9 cellular contexts compared by ENCODE assay signal in genomic region chr20:36473164-36473563, GRCh38.
DNase-seq lines count a peak whose midpoint lies in the region; ATAC-seq, FAIRE-seq and TF ChIP-seq lines count a peak whose summit lies in the region.
"Had no signal": no experiment of that assay in that cellular context is flagged by ENCODE, and none has a peak within 500 bp of the region (broad histone marks: within the 10 kb centered on the region; RNA-seq: fewer than 3 reads in every experiment).

No MANE protein-coding gene starts in this region.

- in situ Hi-C loops in IMR-90 (cut with MboI; ENCODE audit: low sequenced_read_pairs): no loop called here

- DNase-seq in IMR-90: no peak
- DNase-seq in effector memory CD4-positive, alpha-beta T cell: no peak
- DNase-seq in pancreas: no peak
- DNase-seq in stimulated activated CD4-positive, alpha-beta T cell treated with anti-CD3 and anti-CD28 coated beads, Interleukin-4, amount 100 ng/mL, for 1 hour: no peak
- DNase-seq in SHP77 (lab: John Stamatoyannopoulos, UW): no peak
- no peak for DNase-seq in stimulated activated CD4-positive, alpha-beta T cell treated with anti-CD3 and anti-CD28 coated beads, Interleukin-15, amount 100 ng/mL, for 24 hours

- WGBS in IMR-90 (ENCODE audit: extremely low coverage in 2 of 2, insufficient read length in 1 of 2), 2 experiments: no CpG with 5 or more reads among the region's 2 CpGs
- 48 to 59% methylated on average over 2 of the region's 2 CpGs for WGBS in pancreas, 2 donors

- ATAC-seq in IMR-90 (ENCODE audit: low read depth) (no peak), pancreas (no peak), HG03139 (IDR thresholded peaks at IDR 0.05; ENCODE audit: unreplicated experiment) (no peak)

- H4K8ac ChIP-seq in IMR-90 (ENCODE audit: low read depth in 2 of 2, low read length in 2 of 2): peak overlapping the region in 1 of 2 experiments; percentile 54; a peak in 2 of 4 replicates

- H3K4me3 ChIP-seq in BLaER1 (no peak overlapping the region), IMR-90 (ENCODE audit: insufficient read depth, low read depth, low read length) (no peak overlapping the region), pancreas (no peak overlapping the region)
- H3K4me3 ChIP-seq in effector memory CD4-positive, alpha-beta T cell (ENCODE audit: insufficient read depth, low read depth, low read length, poor library complexity, severe bottlenecking): no peak overlapping the region

- H3K4me2 ChIP-seq in BLaER1 (peak overlapping the region; percentile 35; the same call in 1 of the 2 replicates), IMR-90 (ENCODE audit: low read depth, low read length) (no peak overlapping the region)

- dilution Hi-C loops in IMR-90 (cut with HindIII; ENCODE audit: low sequenced_read_pairs, unreplicated experiment): no loop called here

- peaks cover 23 to 85% of the 10 kb centered on the region in 2 experiments for H3K79me1 ChIP-seq in IMR-90 (ENCODE audit: low read depth in 1 of 2, low read length in 2 of 2)

- H3K56ac ChIP-seq in IMR-90 (ENCODE audit: extremely low read depth, insufficient read depth, low read length): no peak overlapping the region

- no TSS peak for BruUV-seq in IMR-90 (replicated peaks; lab: Mats Ljungman, UMichigan)

- TF ChIP-seq CTCF in IMR-90 (conservative IDR thresholded peaks at IDR 0.05; ENCODE audit: low read depth, low read length) (no peak), pancreas (IDR thresholded peaks at IDR 0.05) (no peak)

- H3K9me3 ChIP-seq in BLaER1: no peaks in the 10 kb centered on the region
- no peaks in the 10 kb centered on the region for H3K9me3 ChIP-seq in IMR-90 (ENCODE audit: control insufficient read depth, insufficient read depth, low read length)
- no peaks in the 10 kb centered on the region for H3K9me3 ChIP-seq in effector memory CD4-positive, alpha-beta T cell (ENCODE audit: control insufficient read depth, low read length)
- H3K9me3 ChIP-seq in pancreas: no peaks in the 10 kb centered on the region

- no peak overlapping the region; the same call in 1 of the 2 replicates for H3K23ac ChIP-seq in IMR-90 (ENCODE audit: low read depth, low read length)

- H3K27me3 ChIP-seq in BLaER1 (no peaks in the 10 kb centered on the region), IMR-90 (ENCODE audit: control insufficient read depth, insufficient read depth, low read length) (no peaks in the 10 kb centered on the region), pancreas (no peaks in the 10 kb centered on the region)
- H3K27me3 ChIP-seq in effector memory CD4-positive, alpha-beta T cell (replicated peaks; ENCODE audit: control insufficient read depth, insufficient read depth, low read length, poor library complexity, severe bottlenecking): no peaks in the 10 kb centered on the region

- H3K9ac ChIP-seq in BLaER1 (no peak overlapping the region), IMR-90 (ENCODE audit: low read depth, low read length) (no peak overlapping the region)

- peak overlapping the region; percentile 57 for H2AK9ac ChIP-seq in IMR-90 (replicated peaks; ENCODE audit: low read depth, low read length, poor library complexity)

- no peak overlapping the region for H2AK5ac ChIP-seq in IMR-90 (ENCODE audit: low read depth, low read length)

- H4K5ac ChIP-seq in IMR-90 (ENCODE audit: low read depth, low read length): no peak overlapping the region

- intact Hi-C loops in IMR-90 (cut with micrococcal nuclease) (no loop called here), pancreas (cut with DNase I) (no loop called here)

- no peak for TF ChIP-seq POLR2A in IMR-90 (IDR thresholded peaks at IDR 0.05; ENCODE audit: low read depth, low read length)

- H4K91ac ChIP-seq in IMR-90 (ENCODE audit: insufficient read depth, low read depth, low read length): no peak overlapping the region

- H3K27ac ChIP-seq in BLaER1 (peak overlapping the region; percentile 58; the same call in 1 of the 2 replicates), IMR-90 (ENCODE audit: insufficient read depth, low read length) (no peak overlapping the region), pancreas (peak overlapping the region; percentile 66 to 82 (median 74))
- peak overlapping the region; percentile 55 for H3K27ac ChIP-seq in effector memory CD4-positive, alpha-beta T cell (ENCODE audit: insufficient read depth, low read length, poor library complexity, severe bottlenecking)

- H3K36me3 ChIP-seq in BLaER1 (peaks cover 55% of the 10 kb centered on the region), IMR-90 (ENCODE audit: control insufficient read depth, insufficient read depth, low read length) (peaks cover 10% of the 10 kb centered on the region), pancreas (no peaks in the 10 kb centered on the region)
- H3K36me3 ChIP-seq in effector memory CD4-positive, alpha-beta T cell (ENCODE audit: control insufficient read depth, insufficient read depth, low read length): no peaks in the 10 kb centered on the region

- H3K4ac ChIP-seq in IMR-90 (ENCODE audit: low read depth, low read length): no peak overlapping the region

- H2BK120ac ChIP-seq in IMR-90 (ENCODE audit: low read depth, low read length): no peak overlapping the region

- H2AFZ ChIP-seq in IMR-90 (replicated peaks; ENCODE audit: low read length, poor library complexity): no peak overlapping the region

- CTCF ChIA-PET in IMR-90 (lab: Yijun Ruan, JAX): no interaction called here

- H3K9me1 ChIP-seq in IMR-90 (ENCODE audit: insufficient read depth, low read length): peaks cover 55% of the 10 kb centered on the region

- TF ChIP-seq RAD21 in IMR-90 (IDR thresholded peaks at IDR 0.05; ENCODE audit: low read length): no peak

- H3K4me1 ChIP-seq in BLaER1 (peaks cover 48% of the 10 kb centered on the region), IMR-90 (ENCODE audit: control insufficient read depth, insufficient read depth, low read length) (peaks cover 38% of the 10 kb centered on the region), pancreas (peaks cover 47 to 62% (median 58%) of the 10 kb centered on the region in 3 donors)
- H3K4me1 ChIP-seq in effector memory CD4-positive, alpha-beta T cell (ENCODE audit: control insufficient read depth, insufficient read depth, low read length, poor library complexity, severe bottlenecking): peaks cover 20% of the 10 kb centered on the region

- peak overlapping the region; percentile 9 for H2BK5ac ChIP-seq in IMR-90 (ENCODE audit: low read depth, low read length, poor library complexity, severe bottlenecking)

- H2BK15ac ChIP-seq in IMR-90 (ENCODE audit: low read depth, low read length): no peak overlapping the region

- H4K20me1 ChIP-seq in BLaER1 (peaks cover 100% of the 10 kb centered on the region), IMR-90 (ENCODE audit: insufficient read depth, low read length) (peaks cover 95% of the 10 kb centered on the region)

- no peak for FAIRE-seq in pancreas (lab: Jason Lieb, UNC)
- FAIRE-seq: D721Med had no signal

- H3K14ac ChIP-seq in IMR-90 (replicated peaks; ENCODE audit: low read depth, low read length): 0 out of 2 replicates have a peak overlapping the region, but pooled peaks have one; percentile 6

- POLR2A ChIA-PET in IMR-90 (lab: Charles Lee; ENCODE audit: unreplicated experiment): no interaction called here

- H3K18ac ChIP-seq in IMR-90 (ENCODE audit: low read depth, low read length): no peak overlapping the region

- no peak overlapping the region for H2BK20ac ChIP-seq in IMR-90 (ENCODE audit: low read depth, low read length)

TF ChIP-seq in IMR-90, 13 proteins besides CTCF, POLR2A, EP300 and RAD21:
- TF ChIP-seq CEBPB (IDR thresholded peaks at IDR 0.05; ENCODE audit: low read depth, low read length): no peak
